Comparison of ENCODE assay signal across 10 cellular contexts in genomic region chr15:85030301-85031049, GRCh38. TPM values are rescaled to one million over a fixed set of nuclear protein-coding genes. Genes with fewer than 3 reads are reported as not detected.
DNase-seq lines count a peak whose midpoint lies in the region; ATAC-seq, FAIRE-seq and TF ChIP-seq lines count a peak whose summit lies in the region.
"Had no signal": no experiment of that assay in that cellular context is flagged by ENCODE, and none has a peak within 500 bp of the region (broad histone marks: within the 10 kb centered on the region; RNA-seq: fewer than 3 reads in every experiment).

No MANE protein-coding gene starts in this region.

- WGBS in thyroid gland, 2 donors = 90 to 91% methylated on average over 3 of the region's 3 CpGs

- ATAC-seq in Panc1 (0 out of 2 replicates have a peak, but pooled peaks have one; percentile 65), GM21447 (IDR thresholded peaks at IDR 0.05; ENCODE audit: unreplicated experiment) (no peak)

- no TSS peak for BruUV-seq in Panc1 (replicated peaks; lab: Mats Ljungman, UMichigan)

- TF ChIP-seq POLR2A in thyroid gland (IDR thresholded peaks at IDR 0.05) = no peak

- H3K27ac ChIP-seq in Panc1 (ENCODE audit: low read length) (no peak overlapping the region), thyroid gland (no peak overlapping the region)

- POLR2A ChIA-PET in Panc1 (lab: Charles Lee) = no interaction called here

- CTCF ChIA-PET in Panc1 (lab: Charles Lee) = no interaction called here

- no peak overlapping the region for H3K4me3 ChIP-seq in Panc1 (ENCODE audit: low read depth in 2 of 2, low read length in 2 of 2)
- no peak overlapping the region for H3K4me3 ChIP-seq in epithelial cell of esophagus (ENCODE audit: low read length)
- no peak overlapping the region for H3K4me3 ChIP-seq in thyroid gland (replicated peaks in 1 of 3)

- no peak for TF ChIP-seq CTCF in Panc1 (IDR thresholded peaks at IDR 0.05)
- no peak for TF ChIP-seq CTCF in epithelial cell of esophagus (IDR thresholded peaks at IDR 0.05; ENCODE audit: insufficient read depth, low read depth, low read length, missing control alignments)
- no peak for TF ChIP-seq CTCF in thyroid gland (IDR thresholded peaks at IDR 0.05)

- DNase-seq in GM19239 (ENCODE audit: insufficient read length, low spot score) (no peak), Panc1 (ENCODE audit: low read depth, low spot score) (no peak), epithelial cell of esophagus (ENCODE audit: low read depth) (peak; percentile 68), renal cortical epithelial cell (ENCODE audit: low read depth) (peak; percentile 91), HuH-7 (ENCODE audit: low spot score) (no peak), thyroid gland (no peak)
- DNase-seq: activated gamma-delta T cell, NCI-H510A treated with DMSO at 0.1 percent for 48 hours, occipital lobe had no signal

- H3K9me3 ChIP-seq in Panc1 (ENCODE audit: control insufficient read depth, insufficient read depth, low read depth, low read length) (no peaks in the 10 kb centered on the region), thyroid gland (no peaks in the 10 kb centered on the region)

- no peaks in the 10 kb centered on the region for H3K27me3 ChIP-seq in Panc1 (ENCODE audit: control insufficient read depth, insufficient read depth, low read length)
- H3K27me3 ChIP-seq in thyroid gland = no peaks in the 10 kb centered on the region

- intact Hi-C loops in Panc1 (cut with micrococcal nuclease; ENCODE audit: unreplicated experiment) = no loop called here
- intact Hi-C loops in thyroid gland (cut with DNase I) = no loop called here

- in situ Hi-C loops in Panc1 (cut with HindIII; ENCODE audit: low pct_unique_long_range_greater_than_20kb, low sequenced_read_pairs) = no loop called here

- H3K36me3 ChIP-seq in Panc1 (ENCODE audit: control insufficient read depth, insufficient read depth, low read length) = no peaks in the 10 kb centered on the region
- no peaks in the 10 kb centered on the region for H3K36me3 ChIP-seq in thyroid gland

- peak; percentile 73 for FAIRE-seq in GM19239 (lab: Jason Lieb, UNC)

- H3K4me1 ChIP-seq in Panc1 (ENCODE audit: control insufficient read depth, insufficient read depth, low read length) (peaks cover 18% of the 10 kb centered on the region; the same call in 1 of the 2 replicates), thyroid gland (peaks cover 14 to 48% of the 10 kb centered on the region in 2 donors)

RNA-seq across cellular contexts. Expression of gene PDE8A, which starts 48.8 kb away (rescaled TPM):
- total RNA-seq in Panc1 (2021; ENCODE audit: unreplicated experiment) = 40.0 TPM
- 21.0 TPM for polyA plus RNA-seq in Panc1 (2012; ENCODE audit: insufficient read length)
- total RNA-seq in renal cortical epithelial cell = 23.8 and 36.7 TPM in 2 replicates
- 10 to 100 TPM; 31.6 to 52.1 (median 35.2) TPM for total RNA-seq in thyroid gland

Comparison
In these comparisons a context has a peak if more than half of its experiments do, and no peak if none do; other contexts are left out.
1. DNase-seq: peak in epithelial cell of esophagus (single experiment) and renal cortical epithelial cell (single experiment); none in GM19239 (single experiment), Panc1 (single experiment), HuH-7 (single experiment) and thyroid gland (0 of 2).